In the genomic region with DNA sequence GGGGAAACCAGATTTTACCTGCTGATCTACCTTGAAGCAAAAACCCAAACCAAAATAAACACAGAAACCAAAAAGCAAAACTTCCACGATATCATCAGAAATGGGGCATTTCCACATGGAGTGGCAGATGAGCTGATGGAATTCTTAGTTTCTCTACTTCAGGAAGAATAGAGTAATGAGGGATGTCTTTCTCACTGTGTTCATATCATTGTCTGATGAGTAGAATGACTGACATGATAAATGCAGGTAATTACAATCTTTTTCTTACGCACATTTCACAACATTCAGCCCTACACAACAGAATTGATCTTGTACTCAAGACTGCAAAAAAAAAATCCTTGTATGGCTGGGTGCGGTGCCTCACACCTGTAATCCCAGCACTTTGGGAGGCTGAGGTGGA, we compare ENCODE assay signal across 25 cellular contexts. TPM values are rescaled to one million over a fixed set of nuclear protein-coding genes. Genes with fewer than 3 reads are reported as not detected.
DNase-seq lines count a peak whose midpoint lies in the region; ATAC-seq and TF ChIP-seq lines count a peak whose summit lies in the region.
"Had no signal": no experiment of that assay in that cellular context is flagged by ENCODE, and none has a peak within 500 bp of the region (broad histone marks: within the 10 kb centered on the region; RNA-seq: fewer than 3 reads in every experiment).

No MANE protein-coding gene starts in this region.

- no peak for TF ChIP-seq EP300 in transverse colon (IDR thresholded peaks at IDR 0.05; ENCODE audit: low read depth)

- no peaks in the 10 kb centered on the region for H3K9me3 ChIP-seq in Peyer's patch
- no peaks in the 10 kb centered on the region for H3K9me3 ChIP-seq in hepatocyte (ENCODE audit: low read depth)
- H3K9me3 ChIP-seq in mucosa of rectum (ENCODE audit: control insufficient read depth in 2 of 2, low read length in 2 of 2): no peaks in the 10 kb centered on the region
- no peaks in the 10 kb centered on the region for H3K9me3 ChIP-seq in transverse colon
- H3K9me3 ChIP-seq: BE2C, BLaER1 had no signal

- H3K4me1 Mint-ChIP-seq in stimulated activated naive CD8-positive, alpha-beta T cell treated with anti-CD3 and anti-CD28 coated beads, Interleukin-15, amount 100 ng/mL, for 72 hours: no peaks in the 10 kb centered on the region
- H3K4me1 Mint-ChIP-seq: CD4-positive, alpha-beta memory T cell; CD8-positive, alpha-beta memory T cell had no signal

- no peaks in the 10 kb centered on the region for H3K27me3 Mint-ChIP-seq in stimulated activated naive CD8-positive, alpha-beta T cell treated with anti-CD3 and anti-CD28 coated beads, Interleukin-15, amount 100 ng/mL, for 72 hours

- H3K36me3 ChIP-seq in Peyer's patch (no peaks in the 10 kb centered on the region), hepatocyte (replicated peaks; ENCODE audit: insufficient read depth, low read depth) (no peaks in the 10 kb centered on the region), mucosa of rectum (ENCODE audit: control insufficient read depth in 2 of 2, insufficient read depth in 2 of 2, low read length in 2 of 2) (no peaks in the 10 kb centered on the region), transverse colon (no peaks in the 10 kb centered on the region)
- H3K36me3 ChIP-seq: BE2C, BLaER1 had no signal

- H3K27me3 ChIP-seq in Peyer's patch: no peaks in the 10 kb centered on the region
- H3K27me3 ChIP-seq in hepatocyte: no peaks in the 10 kb centered on the region
- no peaks in the 10 kb centered on the region for H3K27me3 ChIP-seq in mucosa of rectum (ENCODE audit: control insufficient read depth in 2 of 2, insufficient read depth in 2 of 2, low read length in 2 of 2)
- no peaks in the 10 kb centered on the region for H3K27me3 ChIP-seq in transverse colon
- H3K27me3 ChIP-seq: BE2C, BLaER1 had no signal

- in situ Hi-C loops in transverse colon (cut with MboI; ENCODE audit: low pct_ligation_motif_present in 1 of 4, low pct_unique_long_range_greater_than_20kb in 1 of 4, low sequenced_read_pairs in 3 of 4): no loop called here

- H2AFZ ChIP-seq in hepatocyte: no peak overlapping the region

- DNase-seq in Peyer's patch: no peak
- DNase-seq in hepatocyte (ENCODE audit: low spot score): no peak
- no peak for DNase-seq in transverse colon
- no peak for DNase-seq in stimulated activated naive CD8-positive, alpha-beta T cell treated with anti-CD3 and anti-CD28 coated beads, Interleukin-15, amount 100 ng/mL, for 72 hours
- DNase-seq in foreskin fibroblast: no peak
- DNase-seq in stimulated activated CD4-positive, alpha-beta T cell treated with anti-CD3 and anti-CD28 coated beads, Interleukin-1b, Interleukin-23, amount 100 ng/mL, for 48 hours: no peak
- DNase-seq: 8988T, ACHN, BE2C, C1 segment of cervical spinal cord, COR-L47, DMS 273 treated with DMSO at 0.1 percent for 48 hours, DMS153, DMS53, DMS79, DND-41, GDM1 had no signal

- H3K27ac ChIP-seq in Peyer's patch (peak overlapping the region in 3 of 4 donors; percentile 40 to 77 (median 45)), hepatocyte (peak overlapping the region; percentile 85), mucosa of rectum (ENCODE audit: low read depth in 2 of 2, low read length in 2 of 2) (peak overlapping the region; percentile 67 to 73), transverse colon (peak overlapping the region; percentile 78 to 86 (median 80))
- H3K27ac ChIP-seq: BLaER1 had no signal

- ATAC-seq in stimulated activated naive CD8-positive, alpha-beta T cell treated with anti-CD3 and anti-CD28 coated beads, Interleukin-15, amount 100 ng/mL, for 72 hours: no peak
- no peak for ATAC-seq in HG02840 (IDR thresholded peaks at IDR 0.05; ENCODE audit: low FRiP score, unreplicated experiment)

- TF ChIP-seq POLR2A in Peyer's patch (IDR thresholded peaks at IDR 0.05) (no peak), transverse colon (IDR thresholded peaks at IDR 0.05) (no peak)

- no peaks in the 10 kb centered on the region for H3K9me3 Mint-ChIP-seq in stimulated activated naive CD8-positive, alpha-beta T cell treated with anti-CD3 and anti-CD28 coated beads, Interleukin-15, amount 100 ng/mL, for 72 hours
- H3K9me3 Mint-ChIP-seq: CD4-positive, alpha-beta memory T cell; CD4-positive, CD25-positive, alpha-beta regulatory T cell; CD8-positive, alpha-beta memory T cell had no signal

- H3K79me2 ChIP-seq in hepatocyte: no peaks in the 10 kb centered on the region

- WGBS in hepatocyte (ENCODE audit: low lambda C conversion rate, missing lambda C conversion rate): 93% methylated on average over 3 of the region's 3 CpGs
- WGBS in transverse colon (ENCODE audit: low coverage in 1 of 2), 2 donors: 71 to 82% methylated on average over 3 of the region's 3 CpGs

- H3K4me1 ChIP-seq in Peyer's patch (peaks cover 0 to 6% (median 0%) of the 10 kb centered on the region in 4 donors), hepatocyte (ENCODE audit: insufficient read depth) (peaks cover 10% of the 10 kb centered on the region), mucosa of rectum (ENCODE audit: control insufficient read depth in 2 of 2, insufficient read depth in 2 of 2, low read length in 2 of 2) (peaks cover 11 to 28% of the 10 kb centered on the region in 2 donors), transverse colon (peaks cover 13 to 29% (median 21%) of the 10 kb centered on the region in 4 donors)
- H3K4me1 ChIP-seq: BE2C, BLaER1 had no signal

- intact Hi-C loops in transverse colon (cut with DNase I; ENCODE audit: low total_unique reads): no loop called here

- peak overlapping the region in 1 of 2 donors; percentile 43 for H3K9ac ChIP-seq in mucosa of rectum (ENCODE audit: low read depth in 1 of 2, low read length in 2 of 2)
- H3K9ac ChIP-seq: BLaER1 had no signal

- TF ChIP-seq CTCF in Peyer's patch (IDR thresholded peaks at IDR 0.05) (no peak), hepatocyte (IDR thresholded peaks at IDR 0.05; ENCODE audit: poor library complexity) (no peak), transverse colon (IDR thresholded peaks at IDR 0.05) (no peak), foreskin fibroblast (IDR thresholded peaks at IDR 0.05; ENCODE audit: low read depth, low read length) (no peak)

- H3K4me2 ChIP-seq in hepatocyte: no peak overlapping the region
- H3K4me2 ChIP-seq: BLaER1 had no signal

- no peaks in the 10 kb centered on the region for H3K9me2 ChIP-seq in hepatocyte (replicated peaks; ENCODE audit: insufficient read depth)

- H3K27ac Mint-ChIP-seq in stimulated activated naive CD8-positive, alpha-beta T cell treated with anti-CD3 and anti-CD28 coated beads, Interleukin-15, amount 100 ng/mL, for 72 hours: no peak overlapping the region
- H3K27ac Mint-ChIP-seq: CD14-positive monocyte; CD4-positive, CD25-positive, alpha-beta regulatory T cell; CD8-positive, alpha-beta memory T cell had no signal

- no peak overlapping the region for H3K4me3 ChIP-seq in Peyer's patch
- no peak overlapping the region for H3K4me3 ChIP-seq in hepatocyte
- no peak overlapping the region for H3K4me3 ChIP-seq in mucosa of rectum (ENCODE audit: low read length in 2 of 2)
- no peak overlapping the region for H3K4me3 ChIP-seq in transverse colon
- H3K4me3 ChIP-seq in foreskin fibroblast (ENCODE audit: low read depth in 1 of 2, low read length in 2 of 2): no peak overlapping the region
- H3K4me3 ChIP-seq: BLaER1, GM12878 had no signal

- H3K4me3 Mint-ChIP-seq in stimulated activated naive CD8-positive, alpha-beta T cell treated with anti-CD3 and anti-CD28 coated beads, Interleukin-15, amount 100 ng/mL, for 72 hours: no peak overlapping the region
- H3K4me3 Mint-ChIP-seq: CD14-positive monocyte; CD4-positive, alpha-beta memory T cell; CD4-positive, CD25-positive, alpha-beta regulatory T cell; CD8-positive, alpha-beta memory T cell had no signal

- H4K20me1 ChIP-seq in hepatocyte (ENCODE audit: insufficient read depth, poor library complexity, severe bottlenecking): no peaks in the 10 kb centered on the region
- H4K20me1 ChIP-seq: BLaER1 had no signal

RNA-seq across cellular contexts. Expression of a gene that starts 23.2 kb away (rescaled TPM):
- 10 to 100 TPM; 28.9 to 98.0 (median 96.1) TPM for total RNA-seq in Peyer's patch
- 23.6 and 29.9 TPM in 2 replicates for total RNA-seq in hepatocyte
- polyA plus RNA-seq in hepatocyte: 27.6 and 28.9 TPM in 2 replicates
- 10 to 100 TPM; 24.7 to 96.5 (median 69.4) TPM for total RNA-seq in transverse colon
